In the genomic region with DNA sequence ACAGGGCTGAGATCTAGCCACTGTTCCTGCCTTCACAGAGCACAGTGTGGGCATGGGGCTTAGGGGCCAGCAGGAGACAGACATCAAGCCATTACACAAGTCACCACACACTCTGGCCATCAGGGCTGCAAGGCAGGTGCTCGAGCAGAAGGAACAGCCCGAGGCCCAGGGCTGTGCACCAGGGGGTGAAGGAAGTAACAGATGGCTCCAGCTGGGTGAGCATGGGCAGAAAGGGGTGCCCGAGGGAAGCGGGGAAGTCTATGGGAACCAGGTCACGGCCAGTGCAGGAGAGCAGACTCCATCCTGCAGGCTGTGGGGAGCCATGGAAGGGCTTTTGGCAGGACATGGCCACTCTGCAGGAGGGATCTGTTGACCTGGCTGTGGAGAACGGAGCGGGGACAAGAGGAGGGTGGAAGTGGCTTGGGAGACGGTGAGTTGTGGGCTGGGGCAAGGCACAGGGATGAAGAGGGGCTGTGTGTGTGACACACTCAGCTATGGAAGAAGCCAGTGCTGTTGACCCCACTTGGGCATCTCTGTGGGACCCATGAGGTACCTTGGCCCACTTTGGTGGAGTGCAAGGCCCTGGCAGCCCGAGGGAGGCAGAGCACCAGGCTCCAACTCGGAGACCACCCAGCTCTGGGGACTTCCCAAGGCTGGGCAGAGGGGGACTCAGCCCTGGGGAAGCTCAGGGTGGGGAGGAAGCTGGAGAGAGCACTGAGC, we compare ENCODE assay signal across 10 cellular contexts. TPM values are rescaled to one million over a fixed set of nuclear protein-coding genes. Genes with fewer than 3 reads are reported as not detected.
DNase-seq lines count a peak whose midpoint lies in the region; ATAC-seq and TF ChIP-seq lines count a peak whose summit lies in the region.
"Had no signal": no experiment of that assay in that cellular context is flagged by ENCODE, and none has a peak within 500 bp of the region (broad histone marks: within the 10 kb centered on the region; RNA-seq: fewer than 3 reads in every experiment).

No MANE protein-coding gene starts in this region.

- H3K9ac ChIP-seq in muscle layer of colon (ENCODE audit: low read length) = peak overlapping the region; percentile 42

- peak overlapping the region in 1 of 2 donors; percentile 19 for H3K4me3 ChIP-seq in right atrium auricular region
- H3K4me3 ChIP-seq in brain microvascular endothelial cell (ENCODE audit: low read depth, low read length) = no peak overlapping the region
- peak overlapping the region in 1 of 2 donors; percentile 10 for H3K4me3 ChIP-seq in muscle layer of colon (ENCODE audit: low read depth in 1 of 2, low read length in 2 of 2)
- H3K4me3 ChIP-seq in aorta (ENCODE audit: low read length in 2 of 2) = no peak overlapping the region

- no peak for TF ChIP-seq CTCF in right atrium auricular region (IDR thresholded peaks at IDR 0.05)
- TF ChIP-seq CTCF in brain microvascular endothelial cell (IDR thresholded peaks at IDR 0.05; ENCODE audit: low read depth, low read length, missing control alignments) = no peak

- H3K27ac ChIP-seq in right atrium auricular region (peak overlapping the region; percentile 93 to 97), brain microvascular endothelial cell (peak overlapping the region; percentile 82), muscle layer of colon (ENCODE audit: low read depth, low read length) (no peak overlapping the region), aorta (ENCODE audit: low read depth in 1 of 2, low read length in 2 of 2) (peak overlapping the region; percentile 4 to 87)
- H3K27ac ChIP-seq: VCaP had no signal

- in situ Hi-C loops in brain microvascular endothelial cell (cut with HindIII; ENCODE audit: low pct_ligation_motif_present, low sequenced_read_pairs) = no loop called here

- WGBS in aorta, 2 donors = 45 to 65% methylated on average over 7 to 10 of the region's 10 CpGs

- H3K9me3 ChIP-seq in right atrium auricular region (no peaks in the 10 kb centered on the region), muscle layer of colon (ENCODE audit: low read length) (no peaks in the 10 kb centered on the region), aorta (ENCODE audit: control insufficient read depth, low read length) (no peaks in the 10 kb centered on the region)

- H3K27me3 ChIP-seq in right atrium auricular region = no peaks in the 10 kb centered on the region
- H3K27me3 ChIP-seq in brain microvascular endothelial cell (replicated peaks) = no peaks in the 10 kb centered on the region
- no peaks in the 10 kb centered on the region for H3K27me3 ChIP-seq in muscle layer of colon (ENCODE audit: control insufficient read depth in 1 of 2, insufficient read depth in 2 of 2, low read length in 2 of 2)
- H3K27me3 ChIP-seq in aorta (ENCODE audit: control insufficient read depth in 1 of 2, insufficient read depth in 2 of 2, low read length in 1 of 2) = no peaks in the 10 kb centered on the region

- ATAC-seq in left ventricle myocardium superior (no peak), aorta (ENCODE audit: low FRiP score) (no peak)

- intact Hi-C loops in left ventricle myocardium superior (cut with micrococcal nuclease) = no loop called here
- intact Hi-C loops in aorta (cut with DNase I) = no loop called here

- no peak for DNase-seq in right atrium auricular region (ENCODE audit: low spot score)
- DNase-seq in left ventricle myocardium superior = no peak
- DNase-seq in brain microvascular endothelial cell = no peak
- DNase-seq in aorta = no peak
- no peak for DNase-seq in NCI-H2081 (lab: John Stamatoyannopoulos, UW)
- no peak for DNase-seq in stimulated activated CD4-positive, alpha-beta T cell treated with anti-CD3 and anti-CD28 coated beads, Interleukin-2, amount 100 ng/mL, for 48 hours
- DNase-seq in DMS153 (lab: John Stamatoyannopoulos, UW) = no peak

- H3K36me3 ChIP-seq in right atrium auricular region (no peaks in the 10 kb centered on the region), brain microvascular endothelial cell (replicated peaks) (no peaks in the 10 kb centered on the region), muscle layer of colon (ENCODE audit: insufficient read depth, low read length) (no peaks in the 10 kb centered on the region), aorta (ENCODE audit: control insufficient read depth in 1 of 2, insufficient read depth in 2 of 2, low read length in 1 of 2) (no peaks in the 10 kb centered on the region)

- H3K4me1 ChIP-seq in right atrium auricular region (peaks cover 0 to 56% of the 10 kb centered on the region in 2 donors), muscle layer of colon (ENCODE audit: insufficient read depth, low read length) (peaks cover 49% of the 10 kb centered on the region), aorta (ENCODE audit: control insufficient read depth in 1 of 2, insufficient read depth in 2 of 2, low read length in 2 of 2) (peaks cover 0 to 1% of the 10 kb centered on the region in 2 donors)

RNA-seq across cellular contexts. Expression of a gene that starts 3.6 kb away (rescaled TPM):
- total RNA-seq in right atrium auricular region (10 to 100 TPM; 13.9 to 23.5 TPM), left ventricle myocardium superior (35.2 TPM), aorta (10 to 100 TPM; 45.6 to 47.3 TPM)
- 10 to 100 TPM; 34.9 to 55.3 TPM for polyA plus RNA-seq in aorta

RNA-seq across cellular contexts. Expression of a gene that starts 4.0 kb away (rescaled TPM):
- total RNA-seq in right atrium auricular region = 10 to 100 TPM; 72.1 to 83.1 TPM
- 106 TPM for total RNA-seq in left ventricle myocardium superior
- total RNA-seq in aorta = 10 to 100 TPM; 65.9 to 86.4 TPM
- 100 to 1,000 TPM in 1 of 2 donors, 10 to 100 TPM in 1; 88.8 to 122 TPM for polyA plus RNA-seq in aorta

RNA-seq across cellular contexts. Expression of a gene that starts 15.1 kb away (rescaled TPM):
- total RNA-seq in right atrium auricular region (1 to 10 TPM; 4.9 to 6.8 TPM), left ventricle myocardium superior (0.32 TPM), aorta (10 to 100 TPM in 1 of 2 donors, 1 to 10 TPM in 1; 7.2 to 31.9 TPM)
- polyA plus RNA-seq in aorta = 1 to 10 TPM; 1.6 to 6.4 TPM
- total RNA-seq: occipital lobe had no signal

RNA-seq across cellular contexts. Expression of a gene that starts 24.8 kb away (rescaled TPM):
- total RNA-seq in right atrium auricular region (100 to 1,000 TPM; 115 to 172 TPM), left ventricle myocardium superior (30.0 TPM), aorta (10 to 100 TPM; 30.1 to 46.9 TPM)
- polyA plus RNA-seq in aorta = 10 to 100 TPM; 23.9 to 72.8 TPM

RNA-seq across cellular contexts. Expression of a gene that starts 27.0 kb away (rescaled TPM):
- total RNA-seq in right atrium auricular region = 10 to 100 TPM; 50.9 to 82.8 TPM
- 44.9 TPM for total RNA-seq in left ventricle myocardium superior
- total RNA-seq in aorta = 10 to 100 TPM; 40.2 to 47.7 TPM
- polyA plus RNA-seq in aorta = 10 to 100 TPM; 57.2 to 73.1 TPM
